ENCODE assay signal across 10 cellular contexts in genomic region chr18:32383040-32383819, GRCh38.
DNase-seq lines count a peak whose midpoint lies in the region; ATAC-seq and TF ChIP-seq lines count a peak whose summit lies in the region.
"Had no signal": no experiment of that assay in that cellular context is flagged by ENCODE, and none has a peak within 500 bp of the region (broad histone marks: within the 10 kb centered on the region; RNA-seq: fewer than 3 reads in every experiment).

No MANE protein-coding gene starts in this region.

- no peak overlapping the region for H3K4ac ChIP-seq in mesendoderm (ENCODE audit: low read depth, low read length)

- no peak overlapping the region for H4K5ac ChIP-seq in mesendoderm (ENCODE audit: low read length)

- POLR2A ChIA-PET in activated CD4-positive, alpha-beta T cell treated with anti-CD3 and anti-CD28 coated beads for 36 hours (lab: Charles Lee) = no interaction called here
- POLR2A ChIA-PET in Caco-2 (lab: Charles Lee) = no interaction called here

- 26% methylated on average over 4 of the region's 4 CpGs for WGBS in prostate gland
- no CpG with 5 or more reads among the region's 4 CpGs for WGBS in mesendoderm (ENCODE audit: extremely low coverage, insufficient coverage, low lambda C conversion rate)

- H3K4me1 Mint-ChIP-seq in Calu3 (ENCODE audit: low read depth, unreplicated experiment) (peaks cover 64% of the 10 kb centered on the region), Caco-2 (ENCODE audit: low read depth, unreplicated experiment) (no peaks in the 10 kb centered on the region)
- H3K4me1 Mint-ChIP-seq in activated CD4-positive, alpha-beta T cell treated with anti-CD3 and anti-CD28 coated beads for 36 hours = no peaks in the 10 kb centered on the region
- H3K4me1 Mint-ChIP-seq: activated T-helper 17 cell treated with anti-CD3 and anti-CD28 coated beads, Interleukin-2, amount 50 U/mL, for 72 hours; memory B cell had no signal

- H3K79me1 ChIP-seq in mesendoderm (ENCODE audit: low read length) = no peaks in the 10 kb centered on the region

- H3K56ac ChIP-seq in mesendoderm (ENCODE audit: low read length) = no peak overlapping the region

- H3K27ac Mint-ChIP-seq in Calu3 (ENCODE audit: unreplicated experiment) (peak overlapping the region; percentile 82), Caco-2 (ENCODE audit: unreplicated experiment) (no peak overlapping the region)
- no peak overlapping the region for H3K27ac Mint-ChIP-seq in activated CD4-positive, alpha-beta T cell treated with anti-CD3 and anti-CD28 coated beads for 36 hours
- H3K27ac Mint-ChIP-seq: activated T-helper 17 cell treated with anti-CD3 and anti-CD28 coated beads, Interleukin-2, amount 50 U/mL, for 72 hours had no signal

- H3K18ac ChIP-seq in mesendoderm (ENCODE audit: low read length) = no peak overlapping the region

- H3K4me1 ChIP-seq in SJSA1 (replicated peaks) = peaks cover 16% of the 10 kb centered on the region
- no peaks in the 10 kb centered on the region for H3K4me1 ChIP-seq in prostate gland (replicated peaks)
- H3K4me1 ChIP-seq in mesendoderm (ENCODE audit: control insufficient read depth, low read depth, low read length) = no peaks in the 10 kb centered on the region
- H3K4me1 ChIP-seq in Caco-2 = no peaks in the 10 kb centered on the region

- peak; percentile 53 for DNase-seq in Calu3
- peak; percentile 54 to 86 for DNase-seq in SJSA1 (ENCODE audit: low read depth in 1 of 2, low spot score in 2 of 2)
- DNase-seq in foreskin fibroblast = peak; percentile 91 to 95
- peak; percentile 38 for DNase-seq in prostate gland (ENCODE audit: low spot score)
- no peak for DNase-seq in activated CD4-positive, alpha-beta T cell treated with anti-CD3 and anti-CD28 coated beads for 36 hours
- DNase-seq in mesendoderm = no peak
- DNase-seq in Caco-2 = no peak
- DNase-seq in erythroblast (lab: John Stamatoyannopoulos, UW) = no peak

- BruUV-seq in Calu3 (replicated peaks; lab: Mats Ljungman, UMichigan) = no TSS peak
- no TSS peak for BruUV-seq in Caco-2 (replicated peaks; lab: Mats Ljungman, UMichigan)

- H3K4me2 ChIP-seq in mesendoderm (ENCODE audit: low read length) = no peak overlapping the region

- H3K79me2 ChIP-seq in mesendoderm (ENCODE audit: control insufficient read depth, insufficient read depth, low read length) = no peaks in the 10 kb centered on the region

- no peak for ATAC-seq in activated CD4-positive, alpha-beta T cell treated with anti-CD3 and anti-CD28 coated beads for 36 hours
- ATAC-seq: activated T-helper 17 cell treated with anti-CD3 and anti-CD28 coated beads, Interleukin-2, amount 50 U/mL, for 72 hours had no signal

- H3K9me3 ChIP-seq in SJSA1 (replicated peaks) (no peaks in the 10 kb centered on the region), prostate gland (no peaks in the 10 kb centered on the region), Caco-2 (no peaks in the 10 kb centered on the region)

- intact Hi-C loops in Calu3 (cut with micrococcal nuclease; ENCODE audit: unreplicated experiment) = loop anchor here (2.0 to 10.0 kb wide), 3 partner anchors 44 to 162 kb away; no protein-coding TSS in a partner anchor
- intact Hi-C loops in prostate gland (cut with DNase I) = no loop called here
- intact Hi-C loops in activated CD4-positive, alpha-beta T cell treated with anti-CD3 and anti-CD28 coated beads for 36 hours (cut with DNase I, micrococcal nuclease) = no loop called here
- intact Hi-C loops in Caco-2 (cut with micrococcal nuclease; ENCODE audit: unreplicated experiment) = no loop called here

- TF ChIP-seq POLR2A in prostate gland (IDR thresholded peaks at IDR 0.05) = no peak
- no peak for TF ChIP-seq POLR2A in erythroblast (IDR thresholded peaks at IDR 0.05; ENCODE audit: low read length)

- H3K36me3 ChIP-seq in SJSA1 (no peaks in the 10 kb centered on the region), prostate gland (no peaks in the 10 kb centered on the region), mesendoderm (ENCODE audit: control insufficient read depth, insufficient read depth, low read length) (no peaks in the 10 kb centered on the region), Caco-2 (ENCODE audit: control insufficient read depth, insufficient read depth, low read length) (no peaks in the 10 kb centered on the region)

- no peak overlapping the region for H3K9ac ChIP-seq in mesendoderm (ENCODE audit: low read length)

- CTCF ChIA-PET in Calu3 (lab: Charles Lee) = interaction anchor here (0.6 to 3.0 kb wide), 8 partner anchors 9 to 168 kb away, joined by 3 to 16 read pairs (median 6); partner anchors contain the start of gene GAREM1
- CTCF ChIA-PET in activated CD4-positive, alpha-beta T cell treated with anti-CD3 and anti-CD28 coated beads for 36 hours (lab: Charles Lee) = interaction anchor here (0.8 kb wide), 1 partner anchor 561 kb away, joined by 3 read pairs; no protein-coding TSS in a partner anchor
- CTCF ChIA-PET in Caco-2 (lab: Charles Lee) = no interaction called here

- no peak overlapping the region for H2BK120ac ChIP-seq in mesendoderm (ENCODE audit: low read depth, low read length)

- H3K4me3 Mint-ChIP-seq in Calu3 (ENCODE audit: low read depth, unreplicated experiment) (peak overlapping the region; percentile 43), Caco-2 (ENCODE audit: unreplicated experiment) (no peak overlapping the region)
- no peak overlapping the region for H3K4me3 Mint-ChIP-seq in activated CD4-positive, alpha-beta T cell treated with anti-CD3 and anti-CD28 coated beads for 36 hours
- H3K4me3 Mint-ChIP-seq: activated T-helper 17 cell treated with anti-CD3 and anti-CD28 coated beads, Interleukin-2, amount 50 U/mL, for 72 hours; memory B cell had no signal

- H3K23ac ChIP-seq in mesendoderm (ENCODE audit: low read length) = no peak overlapping the region

- no peak overlapping the region for H4K8ac ChIP-seq in mesendoderm (ENCODE audit: low read depth, low read length)

- H3K27me3 Mint-ChIP-seq in Calu3 (ENCODE audit: unreplicated experiment) (no peaks in the 10 kb centered on the region), Caco-2 (ENCODE audit: insufficient read depth, unreplicated experiment) (peaks cover 3% of the 10 kb centered on the region)
- H3K27me3 Mint-ChIP-seq in activated CD4-positive, alpha-beta T cell treated with anti-CD3 and anti-CD28 coated beads for 36 hours = peaks cover 14% of the 10 kb centered on the region
- H3K27me3 Mint-ChIP-seq: memory B cell had no signal

- H3K27me3 ChIP-seq in SJSA1 (replicated peaks) (no peaks in the 10 kb centered on the region), prostate gland (replicated peaks; ENCODE audit: insufficient read depth) (no peaks in the 10 kb centered on the region), mesendoderm (ENCODE audit: insufficient read depth, low read length, poor library complexity) (no peaks in the 10 kb centered on the region), Caco-2 (replicated peaks; ENCODE audit: control insufficient read depth, insufficient read depth, low read length) (no peaks in the 10 kb centered on the region)

- H3K36me3 Mint-ChIP-seq in Calu3 (ENCODE audit: insufficient read depth, unreplicated experiment) (peaks cover 15% of the 10 kb centered on the region), Caco-2 (ENCODE audit: insufficient read depth, unreplicated experiment) (no peaks in the 10 kb centered on the region)
- no peaks in the 10 kb centered on the region for H3K36me3 Mint-ChIP-seq in activated CD4-positive, alpha-beta T cell treated with anti-CD3 and anti-CD28 coated beads for 36 hours (ENCODE audit: low read depth)
- H3K36me3 Mint-ChIP-seq: memory B cell had no signal

- H2BK5ac ChIP-seq in mesendoderm (ENCODE audit: low read length) = no peak overlapping the region

- no peak overlapping the region for H3K4me3 ChIP-seq in SJSA1
- no peak overlapping the region for H3K4me3 ChIP-seq in foreskin fibroblast (ENCODE audit: low read depth in 1 of 2, low read length in 2 of 2)
- no peak overlapping the region for H3K4me3 ChIP-seq in prostate gland
- no peak overlapping the region for H3K4me3 ChIP-seq in mesendoderm (ENCODE audit: low read length)
- H3K4me3 ChIP-seq in Caco-2 (ENCODE audit: low read depth, low read length) = no peak overlapping the region

- no peaks in the 10 kb centered on the region for H3K9me3 Mint-ChIP-seq in Calu3 (ENCODE audit: low read depth, unreplicated experiment)
- no peaks in the 10 kb centered on the region for H3K9me3 Mint-ChIP-seq in activated CD4-positive, alpha-beta T cell treated with anti-CD3 and anti-CD28 coated beads for 36 hours (ENCODE audit: low read depth)
- no peaks in the 10 kb centered on the region for H3K9me3 Mint-ChIP-seq in Caco-2 (ENCODE audit: unreplicated experiment)
- H3K9me3 Mint-ChIP-seq: activated T-helper 17 cell treated with anti-CD3 and anti-CD28 coated beads, Interleukin-2, amount 50 U/mL, for 72 hours; memory B cell had no signal

- TF ChIP-seq CTCF in Calu3 (IDR thresholded peaks at IDR 0.05; ENCODE audit: unreplicated experiment) (no peak), foreskin fibroblast (IDR thresholded peaks at IDR 0.05; ENCODE audit: low read depth, low read length) (no peak), prostate gland (IDR thresholded peaks at IDR 0.05) (no peak), Caco-2 (IDR thresholded peaks at IDR 0.05; ENCODE audit: insufficient read depth in 1 of 2, low read depth in 1 of 2, low read length in 1 of 2, severe bottlenecking in 1 of 2, unreplicated experiment in 1 of 2) (no peak)

- H2BK15ac ChIP-seq in mesendoderm (replicated peaks; ENCODE audit: low read depth) = no peak overlapping the region

- H3K27ac ChIP-seq in SJSA1 = peak overlapping the region; percentile 70
- peak overlapping the region; percentile 15 to 40 for H3K27ac ChIP-seq in prostate gland
- no peak overlapping the region for H3K27ac ChIP-seq in mesendoderm (ENCODE audit: low read depth, low read length)

- no peak overlapping the region for H2AK5ac ChIP-seq in mesendoderm (ENCODE audit: low read length)

Comparison
In these comparisons a context has a peak if more than half of its experiments do, and no peak if none do; other contexts are left out.
1. DNase-seq: peak in Calu3 (single experiment), SJSA1 (2 of 2), foreskin fibroblast (2 of 2) and prostate gland (single experiment); none in activated CD4-positive, alpha-beta T cell treated with anti-CD3 and anti-CD28 coated beads for 36 hours (single experiment), mesendoderm (single experiment), Caco-2 (0 of 2) and erythroblast (0 of 2).